ENCODE assay signal across 8 cellular contexts in genomic region chr2:60552851-60553495, GRCh38. TPM values are rescaled to one million over a fixed set of nuclear protein-coding genes. Genes with fewer than 3 reads are reported as not detected.
DNase-seq lines count a peak whose midpoint lies in the region; ATAC-seq and TF ChIP-seq lines count a peak whose summit lies in the region.

No MANE protein-coding gene starts in this region.

- H3K27me3 Mint-ChIP-seq in activated CD8-positive, alpha-beta T cell treated with anti-CD3 and anti-CD28 coated beads, Interleukin-2, amount 10 ng/mL, durations not matched to agents 7 days and 5 days (ENCODE audit: low read depth): peaks cover 62% of the 10 kb centered on the region

- peaks cover 6 to 35% of the 10 kb centered on the region in 2 experiments; a peak in 1 of 4 replicates for H3K4me1 ChIP-seq in SK-N-SH (ENCODE audit: control insufficient read depth in 1 of 2, insufficient read depth in 2 of 2, low read depth in 1 of 2, low read length in 1 of 2)

- TF ChIP-seq RAD21 in SK-N-SH (IDR thresholded peaks at IDR 0.05; ENCODE audit: low read length): no peak

- peak overlapping the region; percentile 96 for H2AFZ ChIP-seq in SK-N-SH (ENCODE audit: low read depth)

- peaks cover 9% of the 10 kb centered on the region for H3F3A ChIP-seq in SK-N-SH (replicated peaks; ENCODE audit: insufficient read depth)

- peak overlapping the region; percentile 96 for H3K4me2 ChIP-seq in SK-N-SH

- no peaks in the 10 kb centered on the region for H3K9me3 ChIP-seq in SK-N-SH

- H3K36me3 Mint-ChIP-seq in activated CD8-positive, alpha-beta T cell treated with anti-CD3 and anti-CD28 coated beads, Interleukin-2, amount 10 ng/mL, durations not matched to agents 7 days and 5 days (ENCODE audit: low read depth): no peaks in the 10 kb centered on the region
- no peaks in the 10 kb centered on the region for H3K36me3 Mint-ChIP-seq in stimulated activated effector memory CD8-positive, alpha-beta T cell treated with anti-CD3 and anti-CD28 coated beads, Interleukin-12 subunit alpha, Interleukin-12 subunit beta, amount 100 ng/mL, for 72 hours

- WGBS in SK-N-SH (ENCODE audit: low lambda C conversion rate): under 1% methylated on average over 38 of the region's 38 CpGs

- in situ Hi-C loops in GM13977 (cut with MboI; ENCODE audit: low pct_unique_long_range_greater_than_20kb, low sequenced_read_pairs, unreplicated experiment): loop anchor here (25.0 kb wide), 2 partner anchors 1266 to 1516 kb away; no protein-coding TSS in a partner anchor

- H3K4me3 Mint-ChIP-seq in activated CD8-positive, alpha-beta T cell treated with anti-CD3 and anti-CD28 coated beads, Interleukin-2, amount 10 ng/mL, durations not matched to agents 7 days and 5 days: peak overlapping the region; percentile 74
- H3K4me3 Mint-ChIP-seq in stimulated activated effector memory CD8-positive, alpha-beta T cell treated with anti-CD3 and anti-CD28 coated beads, Interleukin-12 subunit alpha, Interleukin-12 subunit beta, amount 100 ng/mL, for 72 hours: peak overlapping the region; percentile 77

- no peaks in the 10 kb centered on the region for H4K20me1 ChIP-seq in SK-N-SH (ENCODE audit: insufficient read depth)

- no peaks in the 10 kb centered on the region for H3K9me2 ChIP-seq in SK-N-SH

- no peaks in the 10 kb centered on the region for H3K36me3 ChIP-seq in SK-N-SH (replicated peaks in 1 of 2; ENCODE audit: control insufficient read depth in 1 of 2, insufficient read depth in 2 of 2, low read length in 1 of 2)

- H3K79me2 ChIP-seq in SK-N-SH (ENCODE audit: insufficient read depth): peaks cover 38% of the 10 kb centered on the region

- no peak for DNase-seq in SK-N-SH
- no peak for DNase-seq in activated CD8-positive, alpha-beta T cell treated with anti-CD3 and anti-CD28 coated beads, Interleukin-2, amount 10 ng/mL, durations not matched to agents 7 days and 5 days
- no peak for DNase-seq in stimulated activated effector memory CD8-positive, alpha-beta T cell treated with anti-CD3 and anti-CD28 coated beads, Interleukin-12 subunit alpha, Interleukin-12 subunit beta, amount 100 ng/mL, for 72 hours (ENCODE audit: low spot score in 2 of 2)
- DNase-seq in stimulated activated CD4-positive, alpha-beta T cell treated with anti-CD3 and anti-CD28 coated beads, Interleukin-2, amount 100 ng/mL, for 24 hours: no peak
- no peak for DNase-seq in GM13977 (ENCODE audit: low spot score)
- DNase-seq in iPS-NIHi7 (ENCODE audit: extremely low spot score): no peak

- H3K4me3 ChIP-seq in SK-N-SH (ENCODE audit: low read depth in 2 of 2, low read length in 1 of 2) (peak overlapping the region; percentile 75 to 98), iPS-11a (ENCODE audit: low read depth, low read length) (peak overlapping the region; percentile 87)

- H3K9ac ChIP-seq in SK-N-SH: peak overlapping the region; percentile 86

- CTCF ChIA-PET in SK-N-SH (lab: Yijun Ruan, JAX): interaction anchor here (1.3 to 4.1 kb wide), 3 partner anchors 7 to 29 kb away, joined by 3 to 24 read pairs (median 10); no protein-coding TSS in a partner anchor
- CTCF ChIA-PET in activated CD8-positive, alpha-beta T cell treated with anti-CD3 and anti-CD28 coated beads, Interleukin-2, amount 10 ng/mL, durations not matched to agents 7 days and 5 days (lab: Charles Lee): no interaction called here

- no peak for TF ChIP-seq EP300 in SK-N-SH (IDR thresholded peaks at IDR 0.05; ENCODE audit: borderline replicate concordance in 1 of 2, low read depth in 1 of 2, low read length in 1 of 2)

- peaks cover 21% of the 10 kb centered on the region for H3K27me3 ChIP-seq in SK-N-SH (ENCODE audit: insufficient read depth)

- no peak overlapping the region for H3K27ac Mint-ChIP-seq in activated CD8-positive, alpha-beta T cell treated with anti-CD3 and anti-CD28 coated beads, Interleukin-2, amount 10 ng/mL, durations not matched to agents 7 days and 5 days
- no peak overlapping the region for H3K27ac Mint-ChIP-seq in stimulated activated effector memory CD8-positive, alpha-beta T cell treated with anti-CD3 and anti-CD28 coated beads, Interleukin-12 subunit alpha, Interleukin-12 subunit beta, amount 100 ng/mL, for 72 hours

- H3K27ac ChIP-seq in SK-N-SH (ENCODE audit: low read depth in 2 of 2, low read length in 1 of 2): peak overlapping the region in 1 of 2 experiments; percentile 74; a peak in 2 of 4 replicates

- ATAC-seq in SK-N-SH treated with all-trans-retinoic acid at 6 μM for 48 hours: no peak
- ATAC-seq in activated CD8-positive, alpha-beta T cell treated with anti-CD3 and anti-CD28 coated beads, Interleukin-2, amount 10 ng/mL, durations not matched to agents 7 days and 5 days: no peak
- no peak for ATAC-seq in stimulated activated effector memory CD8-positive, alpha-beta T cell treated with anti-CD3 and anti-CD28 coated beads, Interleukin-12 subunit alpha, Interleukin-12 subunit beta, amount 100 ng/mL, for 72 hours

- TF ChIP-seq CTCF in SK-N-SH (IDR thresholded peaks at IDR 0.05): no peak
- TF ChIP-seq CTCF in GM13977 (IDR thresholded peaks at IDR 0.05; ENCODE audit: extremely low read depth, insufficient read depth, missing control alignments): no peak

- H3K9me3 Mint-ChIP-seq in activated CD8-positive, alpha-beta T cell treated with anti-CD3 and anti-CD28 coated beads, Interleukin-2, amount 10 ng/mL, durations not matched to agents 7 days and 5 days (ENCODE audit: insufficient read depth): no peaks in the 10 kb centered on the region
- H3K9me3 Mint-ChIP-seq in stimulated activated effector memory CD8-positive, alpha-beta T cell treated with anti-CD3 and anti-CD28 coated beads, Interleukin-12 subunit alpha, Interleukin-12 subunit beta, amount 100 ng/mL, for 72 hours: no peaks in the 10 kb centered on the region

- H3K4me1 Mint-ChIP-seq in activated CD8-positive, alpha-beta T cell treated with anti-CD3 and anti-CD28 coated beads, Interleukin-2, amount 10 ng/mL, durations not matched to agents 7 days and 5 days (ENCODE audit: low read depth): peaks cover 47% of the 10 kb centered on the region
- peaks cover 54% of the 10 kb centered on the region for H3K4me1 Mint-ChIP-seq in stimulated activated effector memory CD8-positive, alpha-beta T cell treated with anti-CD3 and anti-CD28 coated beads, Interleukin-12 subunit alpha, Interleukin-12 subunit beta, amount 100 ng/mL, for 72 hours

- POLR2A ChIA-PET in SK-N-SH (lab: Yijun Ruan, JAX): no interaction called here
- POLR2A ChIA-PET in activated CD8-positive, alpha-beta T cell treated with anti-CD3 and anti-CD28 coated beads, Interleukin-2, amount 10 ng/mL, durations not matched to agents 7 days and 5 days (lab: Charles Lee): no interaction called here

TF ChIP-seq in SK-N-SH, 30 proteins besides CTCF, POLR2A, EP300 and RAD21:
- TF ChIP-seq FOXJ3 (CRISPR knock-in tag; IDR thresholded peaks at IDR 0.05): no peak
- peak; percentile 70 for TF ChIP-seq YY1 (IDR thresholded peaks at IDR 0.05; ENCODE audit: low read depth)
- no peak for TF ChIP-seq RFX5 (IDR thresholded peaks at IDR 0.05; ENCODE audit: low read length)

TF ChIP-seq in SK-N-SH treated with all-trans-retinoic acid at 6 μM for 48 hours, 23 proteins besides CTCF, POLR2A, EP300 and RAD21 (continues in another document):
- TF ChIP-seq RARB (CRISPR knock-in tag; IDR thresholded peaks at IDR 0.05): no peak
- no peak for TF ChIP-seq ESRRG (CRISPR knock-in tag; IDR thresholded peaks at IDR 0.05)
- no peak for TF ChIP-seq TCF4 (CRISPR knock-in tag; IDR thresholded peaks at IDR 0.05; ENCODE audit: borderline replicate concordance)
- no peak for TF ChIP-seq OSR1 (CRISPR knock-in tag; IDR thresholded peaks at IDR 0.05)
- no peak for TF ChIP-seq CSRNP3 (CRISPR knock-in tag; IDR thresholded peaks at IDR 0.05)
- no peak for TF ChIP-seq ARNTL (CRISPR knock-in tag; IDR thresholded peaks at IDR 0.05; ENCODE audit: borderline replicate concordance, low read depth)
- no peak for TF ChIP-seq ZFP3 (CRISPR knock-in tag; IDR thresholded peaks at IDR 0.05)
- no peak for TF ChIP-seq SNAI2 (CRISPR knock-in tag; IDR thresholded peaks at IDR 0.05)
- TF ChIP-seq TSHZ2 (CRISPR knock-in tag; IDR thresholded peaks at IDR 0.05): no peak

RNA-seq across cellular contexts. Expression of gene BCL11A, which starts 0.5 kb away (rescaled TPM):
- 1.9 and 2.4 TPM in 2 replicates for polyA plus RNA-seq in SK-N-SH (2012; rRNA removed)
- 1.8 and 2.3 TPM in 2 replicates for polyA plus RNA-seq in SK-N-SH (2012; cell fraction: cytosol; rRNA removed)
- 3.6 and 5.5 TPM in 2 replicates for polyA plus RNA-seq in SK-N-SH (2012; cell fraction: nucleus; rRNA removed)
- under 1 TPM in 1 of 2 experiments, not detected in 1; 0.03 TPM for total RNA-seq in activated CD8-positive, alpha-beta T cell treated with anti-CD3 and anti-CD28 coated beads, Interleukin-2, amount 10 ng/mL, durations not matched to agents 7 days and 5 days
